In genomic region chr6:5100806-5101205, GRCh38 we compare ENCODE assay signal across 16 cellular contexts. TPM values are rescaled to one million over a fixed set of nuclear protein-coding genes. Genes with fewer than 3 reads are reported as not detected.
DNase-seq lines count a peak whose midpoint lies in the region; ATAC-seq and TF ChIP-seq lines count a peak whose summit lies in the region.
"Had no signal": no experiment of that assay in that cellular context is flagged by ENCODE, and none has a peak within 500 bp of the region (broad histone marks: within the 10 kb centered on the region; RNA-seq: fewer than 3 reads in every experiment).

No MANE protein-coding gene starts in this region.

- no peaks in the 10 kb centered on the region for H3K27me3 ChIP-seq in suprapubic skin
- H3K27me3 ChIP-seq: BE2C; BLaER1 treated with 17β-estradiol and CSF1 and Interleukin-3, amounts not matched to agents 10 nM and 100 nM had no signal

- WGBS in suprapubic skin, result 96% methylated on average over 7 of the region's 7 CpGs

- peak; percentile 24 for DNase-seq in mesenteric fat pad (ENCODE audit: low spot score)
- DNase-seq in sciatic nerve (ENCODE audit: low spot score), result peak; percentile 26
- DNase-seq in suprapubic skin (ENCODE audit: low spot score in 2 of 2), result peak; percentile 18 to 35
- no peak for DNase-seq in DMS53 treated with DMSO at 0.1 percent for 48 hours (lab: John Stamatoyannopoulos, UW; ENCODE audit: unreplicated experiment)
- no peak for DNase-seq in GM19238 (ENCODE audit: insufficient read length, low spot score)
- DNase-seq: BE2C; Calu3; CD4-positive, alpha-beta memory T cell; COR-L47; DMS53; DND-41; GOT3; HFFc6 had no signal

- no peak overlapping the region for H3K27ac ChIP-seq in suprapubic skin
- H3K27ac ChIP-seq: BLaER1 treated with 17β-estradiol and CSF1 and Interleukin-3, amounts not matched to agents 10 nM and 100 nM had no signal

- ATAC-seq in sciatic nerve, result no peak
- no peak for ATAC-seq in GM21381 (IDR thresholded peaks at IDR 0.05; ENCODE audit: unreplicated experiment)

- H3K36me3 ChIP-seq in suprapubic skin, result no peaks in the 10 kb centered on the region
- H3K36me3 ChIP-seq: BE2C, HAP-1 had no signal

- no peak for TF ChIP-seq EP300 in suprapubic skin (IDR thresholded peaks at IDR 0.05)

- no peaks in the 10 kb centered on the region for H3K4me1 ChIP-seq in suprapubic skin
- H3K4me1 ChIP-seq: BE2C, HAP-1 had no signal

- no peak overlapping the region for H3K4me3 ChIP-seq in suprapubic skin
- H3K4me3 ChIP-seq: BLaER1 treated with 17β-estradiol and CSF1 and Interleukin-3, amounts not matched to agents 10 nM and 100 nM; HAP-1 had no signal

- no peaks in the 10 kb centered on the region for H3K9me3 ChIP-seq in suprapubic skin
- H3K9me3 ChIP-seq: BE2C, HAP-1 had no signal

- TF ChIP-seq POLR2A in suprapubic skin (IDR thresholded peaks at IDR 0.05), result no peak

- no peak for TF ChIP-seq CTCF in suprapubic skin (IDR thresholded peaks at IDR 0.05)

- intact Hi-C loops in sciatic nerve (cut with DNase I), result no loop called here

RNA-seq across cellular contexts. Expression of gene PPP1R3G, which starts 15.7 kb away (rescaled TPM):
- total RNA-seq in mesenteric fat pad (1.3 TPM), sciatic nerve (1.7 TPM), suprapubic skin (under 1 TPM; 0.38 to 0.80 (median 0.67) TPM)
- total RNA-seq: CD4-positive, alpha-beta memory T cell had no signal

Comparison
In these comparisons a context has a peak if more than half of its experiments do, and no peak if none do; other contexts are left out.
1. DNase-seq: peak in mesenteric fat pad (single experiment), sciatic nerve (single experiment) and suprapubic skin (2 of 2); none in DMS53 treated with DMSO at 0.1 percent for 48 hours (single experiment) and GM19238 (single experiment).